ENCODE assay signal across 17 cellular contexts in the genomic region with DNA sequence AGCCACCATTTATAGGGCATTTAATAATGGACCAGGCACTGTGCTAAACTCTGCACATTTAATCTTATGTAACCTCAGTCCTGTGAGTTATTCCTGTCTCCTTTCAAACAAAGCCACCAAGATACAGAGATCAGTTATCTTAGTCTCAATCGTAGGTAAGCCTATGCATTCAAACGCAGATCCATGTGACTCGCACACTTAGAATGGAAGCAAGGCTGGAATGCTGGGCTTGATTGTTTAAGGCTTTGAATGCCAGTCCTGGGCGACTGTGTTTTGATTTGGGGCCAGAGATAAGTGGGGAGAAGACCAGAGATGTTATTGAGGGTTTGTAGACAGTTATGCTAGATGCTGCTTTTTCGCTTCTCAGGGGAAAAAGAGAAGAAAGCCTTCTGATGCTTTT.
"Had no signal": no experiment of that assay in that cellular context is flagged by ENCODE, and none has a peak within 500 bp of the region (broad histone marks: within the 10 kb centered on the region; RNA-seq: fewer than 3 reads in every experiment).

No MANE protein-coding gene starts in this region.

- H3K9me3 Mint-ChIP-seq: activated CD4-positive, alpha-beta memory T cell treated with anti-CD3 and anti-CD28 coated beads, Interleukin-2, amount 10 ng/mL, durations not matched to agents 7 days and 5 days; dendritic cell treated with granulocyte-macrophage colony-stimulating factor and Interleukin-4, amounts not matched to agents 40 ng/mL and 50 ng/mL, for 4 days had no signal

- H3K4me3 ChIP-seq: gastrocnemius medialis, heart right ventricle, smooth muscle cell, tibial artery, vagina had no signal

- ATAC-seq: gastrocnemius medialis, heart right ventricle, right cardiac atrium had no signal

- H3K4me3 Mint-ChIP-seq: activated CD4-positive, alpha-beta memory T cell treated with anti-CD3 and anti-CD28 coated beads, Interleukin-2, amount 10 ng/mL, durations not matched to agents 7 days and 5 days; activated naive CD8-positive, alpha-beta T cell; dendritic cell treated with granulocyte-macrophage colony-stimulating factor and Interleukin-4, amounts not matched to agents 40 ng/mL and 50 ng/mL, for 4 days had no signal

- H3K36me3 ChIP-seq: gastrocnemius medialis, heart right ventricle, tibial artery, vagina had no signal

- H3K27me3 Mint-ChIP-seq: dendritic cell treated with granulocyte-macrophage colony-stimulating factor and Interleukin-4, amounts not matched to agents 40 ng/mL and 50 ng/mL, for 4 days had no signal

- H3K4me2 ChIP-seq: smooth muscle cell had no signal

- H3K36me3 Mint-ChIP-seq: activated naive CD8-positive, alpha-beta T cell had no signal

- DNase-seq: activated CD4-positive, alpha-beta memory T cell treated with anti-CD3 and anti-CD28 coated beads, Interleukin-2, amount 10 ng/mL, durations not matched to agents 7 days and 5 days; activated CD4-positive, alpha-beta T cell treated with anti-CD3 and anti-CD28 coated beads for 1 hour; activated gamma-delta T cell; activated T-cell treated with anti-CD3 and anti-CD28 coated beads, Interleukin-2, amount 50 U/mL, for 48 hours; amygdala; cerebellar nuclear complex; gastrocnemius medialis; heart right ventricle; kidney glomerular epithelial cell; midbrain; right cardiac atrium; T-helper 9 cell; tibial artery had no signal

- H3K4me1 Mint-ChIP-seq: activated CD4-positive, alpha-beta memory T cell treated with anti-CD3 and anti-CD28 coated beads, Interleukin-2, amount 10 ng/mL, durations not matched to agents 7 days and 5 days had no signal

- H3K27ac Mint-ChIP-seq: activated CD4-positive, alpha-beta memory T cell treated with anti-CD3 and anti-CD28 coated beads, Interleukin-2, amount 10 ng/mL, durations not matched to agents 7 days and 5 days; activated naive CD8-positive, alpha-beta T cell; dendritic cell treated with granulocyte-macrophage colony-stimulating factor and Interleukin-4, amounts not matched to agents 40 ng/mL and 50 ng/mL, for 4 days had no signal

- H3K4me1 ChIP-seq: gastrocnemius medialis, tibial artery, vagina had no signal

- H3K9me3 ChIP-seq: gastrocnemius medialis, tibial artery, vagina had no signal

- H3K27ac ChIP-seq: gastrocnemius medialis, heart right ventricle, tibial artery, vagina had no signal

- H3K27me3 ChIP-seq: gastrocnemius medialis, heart right ventricle, tibial artery, vagina had no signal
